9 cellular contexts compared by ENCODE assay signal in genomic region chr5:93915142-93915553, GRCh38.
DNase-seq lines count a peak whose midpoint lies in the region; ATAC-seq and TF ChIP-seq lines count a peak whose summit lies in the region.
"Had no signal": no experiment of that assay in that cellular context is flagged by ENCODE, and none has a peak within 500 bp of the region (broad histone marks: within the 10 kb centered on the region; RNA-seq: fewer than 3 reads in every experiment).

No MANE protein-coding gene starts in this region.

- intact Hi-C loops in activated CD4-positive, alpha-beta T cell treated with anti-CD3 and anti-CD28 coated beads for 36 hours (cut with DNase I, micrococcal nuclease): loop anchor here (1.0 to 10.0 kb wide), 4 partner anchors 113 to 1980 kb away; partner anchors contain the start of gene NR2F1-AS1 (in 2 of the 2)
- intact Hi-C loops in PC-3 (cut with micrococcal nuclease): loop anchor here (1.0 kb wide), 1 partner anchor 333 kb away; no protein-coding TSS in a partner anchor

- no peak overlapping the region for H3K4me3 Mint-ChIP-seq in activated CD4-positive, alpha-beta T cell treated with anti-CD3 and anti-CD28 coated beads for 36 hours
- H3K4me3 Mint-ChIP-seq: central memory CD8-positive, alpha-beta T cell had no signal

- H4K20me1 ChIP-seq in PC-3 (ENCODE audit: low read length): no peaks in the 10 kb centered on the region

- peak; percentile 73 for ATAC-seq in activated CD4-positive, alpha-beta T cell treated with anti-CD3 and anti-CD28 coated beads for 36 hours
- peak; percentile 59 for ATAC-seq in HG02610 (IDR thresholded peaks at IDR 0.05; ENCODE audit: unreplicated experiment)
- ATAC-seq in PC-3: peak; percentile 49; the same call in 1 of the 2 replicates
- ATAC-seq in GM21825 (IDR thresholded peaks at IDR 0.05; ENCODE audit: unreplicated experiment): no peak

- no TSS peak for BruUV-seq in PC-3 (replicated peaks; lab: Mats Ljungman, UMichigan)

- H3K9me3 Mint-ChIP-seq in activated CD4-positive, alpha-beta T cell treated with anti-CD3 and anti-CD28 coated beads for 36 hours (ENCODE audit: low read depth): no peaks in the 10 kb centered on the region
- H3K9me3 Mint-ChIP-seq: central memory CD8-positive, alpha-beta T cell had no signal

- no peaks in the 10 kb centered on the region for H3K9me3 ChIP-seq in PC-3 (ENCODE audit: low read length)
- H3K9me3 ChIP-seq in parathyroid adenoma (ENCODE audit: control insufficient read depth, low read length): no peaks in the 10 kb centered on the region
- H3K9me3 ChIP-seq in suprapubic skin: no peaks in the 10 kb centered on the region

- no peak for TF ChIP-seq POLR2A in suprapubic skin (IDR thresholded peaks at IDR 0.05)

- no peaks in the 10 kb centered on the region for H3F3A ChIP-seq in PC-3 (ENCODE audit: low read length, unreplicated experiment)

- H3K27ac ChIP-seq in PC-3 (ENCODE audit: low read length) (no peak overlapping the region), parathyroid adenoma (no peak overlapping the region), suprapubic skin (no peak overlapping the region)

- H3K36me3 Mint-ChIP-seq in activated CD4-positive, alpha-beta T cell treated with anti-CD3 and anti-CD28 coated beads for 36 hours (ENCODE audit: low read depth): no peaks in the 10 kb centered on the region

- CTCF ChIA-PET in activated CD4-positive, alpha-beta T cell treated with anti-CD3 and anti-CD28 coated beads for 36 hours (lab: Charles Lee): interaction anchor here (0.7 to 1.8 kb wide), 5 partner anchors 12 to 822 kb away, joined by 3 to 7 read pairs (median 3); partner anchors contain the start of gene NR2F1
- CTCF ChIA-PET in PC-3 (lab: Charles Lee): no interaction called here

- peak; percentile 77 for TF ChIP-seq CTCF in PC-3 (conservative IDR thresholded peaks at IDR 0.05; ENCODE audit: low read depth, low read length)
- TF ChIP-seq CTCF in epithelial cell of esophagus (IDR thresholded peaks at IDR 0.05; ENCODE audit: insufficient read depth, low read depth, low read length, missing control alignments): peak; percentile 50
- peak; percentile 33 for TF ChIP-seq CTCF in parathyroid adenoma (IDR thresholded peaks at IDR 0.05)
- TF ChIP-seq CTCF in suprapubic skin (IDR thresholded peaks at IDR 0.05): peak in 1 of 2 donors; percentile 29

- H3K9ac ChIP-seq in PC-3 (ENCODE audit: low read length) (no peak overlapping the region), parathyroid adenoma (no peak overlapping the region)

- TF ChIP-seq EP300 in suprapubic skin (IDR thresholded peaks at IDR 0.05): no peak

- H3K79me2 ChIP-seq in PC-3 (ENCODE audit: low read length) (no peaks in the 10 kb centered on the region), parathyroid adenoma (no peaks in the 10 kb centered on the region)

- H3K9me2 ChIP-seq in PC-3 (replicated peaks; ENCODE audit: low read length): no peaks in the 10 kb centered on the region

- no peaks in the 10 kb centered on the region for H3K36me3 ChIP-seq in PC-3 (ENCODE audit: low read depth, low read length)
- no peaks in the 10 kb centered on the region for H3K36me3 ChIP-seq in parathyroid adenoma (ENCODE audit: control insufficient read depth, insufficient read depth, low read length)
- no peaks in the 10 kb centered on the region for H3K36me3 ChIP-seq in suprapubic skin

- H3K4me1 ChIP-seq in PC-3 (ENCODE audit: insufficient read depth, low read length): no peaks in the 10 kb centered on the region
- no peaks in the 10 kb centered on the region for H3K4me1 ChIP-seq in parathyroid adenoma
- H3K4me1 ChIP-seq in suprapubic skin: no peaks in the 10 kb centered on the region

- no peaks in the 10 kb centered on the region for H3K27me3 ChIP-seq in PC-3 (ENCODE audit: low read length)
- H3K27me3 ChIP-seq in parathyroid adenoma (ENCODE audit: control insufficient read depth, insufficient read depth, low read length): no peaks in the 10 kb centered on the region
- no peaks in the 10 kb centered on the region for H3K27me3 ChIP-seq in suprapubic skin

- no peak overlapping the region for H2AFZ ChIP-seq in PC-3 (ENCODE audit: low read length)
- H2AFZ ChIP-seq in parathyroid adenoma: no peak overlapping the region

- H3K4me2 ChIP-seq in PC-3 (ENCODE audit: low read length) (no peak overlapping the region), parathyroid adenoma (ENCODE audit: low read length) (no peak overlapping the region)

- POLR2A ChIA-PET in activated CD4-positive, alpha-beta T cell treated with anti-CD3 and anti-CD28 coated beads for 36 hours (lab: Charles Lee): no interaction called here
- POLR2A ChIA-PET in PC-3 (lab: Charles Lee; ENCODE audit: unreplicated experiment): no interaction called here

- no peak for DNase-seq in activated CD4-positive, alpha-beta T cell treated with anti-CD3 and anti-CD28 coated beads for 36 hours
- no peak for DNase-seq in activated CD4-positive, alpha-beta T cell treated with anti-CD3 and anti-CD28 coated beads, Interleukin-2, amount 50 U/mL, for 4 hours
- peak; percentile 77 for DNase-seq in PC-3
- peak; percentile 52 for DNase-seq in epithelial cell of esophagus (ENCODE audit: low read depth)
- DNase-seq in suprapubic skin (ENCODE audit: low spot score in 2 of 2): no peak

- no peaks in the 10 kb centered on the region for H3K27me3 Mint-ChIP-seq in activated CD4-positive, alpha-beta T cell treated with anti-CD3 and anti-CD28 coated beads for 36 hours
- H3K27me3 Mint-ChIP-seq: central memory CD8-positive, alpha-beta T cell had no signal

- H3K27ac Mint-ChIP-seq in activated CD4-positive, alpha-beta T cell treated with anti-CD3 and anti-CD28 coated beads for 36 hours: no peak overlapping the region

- H3K4me1 Mint-ChIP-seq in activated CD4-positive, alpha-beta T cell treated with anti-CD3 and anti-CD28 coated beads for 36 hours: no peaks in the 10 kb centered on the region
- H3K4me1 Mint-ChIP-seq: central memory CD8-positive, alpha-beta T cell had no signal

- H3K4me3 ChIP-seq in PC-3 (ENCODE audit: low read length) (no peak overlapping the region), epithelial cell of esophagus (ENCODE audit: low read length) (no peak overlapping the region), parathyroid adenoma (ENCODE audit: low read depth, low read length) (no peak overlapping the region), suprapubic skin (no peak overlapping the region)

Comparison
In these comparisons a context has a peak if more than half of its experiments do, and no peak if none do; other contexts are left out.
1. DNase-seq: peak in PC-3 (single experiment) and epithelial cell of esophagus (single experiment); none in activated CD4-positive, alpha-beta T cell treated with anti-CD3 and anti-CD28 coated beads for 36 hours (single experiment), activated CD4-positive, alpha-beta T cell treated with anti-CD3 and anti-CD28 coated beads, Interleukin-2, amount 50 U/mL, for 4 hours (0 of 2) and suprapubic skin (0 of 2).